8 cellular contexts compared by ENCODE assay signal in genomic region chr9:112174965-112175795, GRCh38. TPM values are rescaled to one million over a fixed set of nuclear protein-coding genes. Genes with fewer than 3 reads are reported as not detected.
A peak's percentile ranks its signal among the peaks of the same experiment; 100 is the strongest.
DNase-seq lines count a peak whose midpoint lies in the region; ATAC-seq and TF ChIP-seq lines count a peak whose summit lies in the region.

TSS of gene SUSD1 (minus strand) at chr9:112175297. CDS start at chr9:112175235, 62 bp downstream.

- intact Hi-C loops in lower leg skin (cut with DNase I; ENCODE audit: low total_unique reads) = no loop called here
- intact Hi-C loops in stomach (cut with DNase I; ENCODE audit: low total_unique reads) = no loop called here

- peak within 1 kb of the TSS; percentile 92 for H3K4me3 Mint-ChIP-seq in T-helper 2 cell treated with Interferon-gamma antibody and Interleukin-4, amounts not matched to agents 5 μg/mL and 100 μg/mL, for 36 hours

- TF ChIP-seq CTCF in coronary artery (IDR thresholded peaks at IDR 0.05) = no peak
- no peak for TF ChIP-seq CTCF in lower leg skin (IDR thresholded peaks at IDR 0.05)
- TF ChIP-seq CTCF in stomach (IDR thresholded peaks at IDR 0.05) = no peak

- H3K27ac Mint-ChIP-seq in T-helper 2 cell treated with Interferon-gamma antibody and Interleukin-4, amounts not matched to agents 5 μg/mL and 100 μg/mL, for 36 hours = peak within 1 kb of the TSS; percentile 97

- peak within 1 kb of the TSS; percentile 69 for H3K4me3 ChIP-seq in coronary artery
- H3K4me3 ChIP-seq in lower leg skin (ENCODE audit: low read depth, poor library complexity, severe bottlenecking) = peak within 1 kb of the TSS; percentile 42
- H3K4me3 ChIP-seq in stomach = peak within 1 kb of the TSS; percentile 67 to 78 (median 68)

- H3K36me3 Mint-ChIP-seq in T-helper 2 cell treated with Interferon-gamma antibody and Interleukin-4, amounts not matched to agents 5 μg/mL and 100 μg/mL, for 36 hours (ENCODE audit: low read depth) = peaks cover 35% of the 10 kb centered on the region

- 12 to 39% methylated on average over 15 to 49 of the region's 88 CpGs for WGBS in lower leg skin, 2 donors
- 3 to 10% (median 4%) methylated on average over 17 to 88 of the region's 88 CpGs for WGBS in stomach, 5 donors

- peak; percentile 44 for ATAC-seq in GM19463 (IDR thresholded peaks at IDR 0.05; ENCODE audit: unreplicated experiment)
- ATAC-seq in HG03520 (IDR thresholded peaks at IDR 0.05; ENCODE audit: unreplicated experiment) = peak; percentile 45

- peaks cover 68% of the 10 kb centered on the region for H3K4me1 Mint-ChIP-seq in T-helper 2 cell treated with Interferon-gamma antibody and Interleukin-4, amounts not matched to agents 5 μg/mL and 100 μg/mL, for 36 hours (ENCODE audit: low read depth)

- TF ChIP-seq EP300 in stomach (IDR thresholded peaks at IDR 0.05) = no peak

- no peaks in the 10 kb centered on the region for H3K9me3 ChIP-seq in stomach

- peak within 1 kb of the TSS; percentile 39 to 73 for H3K27ac ChIP-seq in coronary artery
- H3K27ac ChIP-seq in stomach = peak within 1 kb of the TSS; percentile 76 to 91 (median 88)

- H3K9me3 Mint-ChIP-seq in T-helper 2 cell treated with Interferon-gamma antibody and Interleukin-4, amounts not matched to agents 5 μg/mL and 100 μg/mL, for 36 hours = peaks cover 4% of the 10 kb centered on the region

- TF ChIP-seq POLR2A in lower leg skin (IDR thresholded peaks at IDR 0.05) (no peak), stomach (IDR thresholded peaks at IDR 0.05) (no peak)

- DNase-seq in ELR (ENCODE audit: low read depth) (peak; percentile 50), coronary artery (ENCODE audit: low spot score) (peak; percentile 78), lower leg skin (ENCODE audit: low spot score in 2 of 2) (peak in 1 of 2 donors; percentile 88), stomach (peak; percentile 38), middle frontal gyrus (ENCODE audit: extremely low spot score, low spot score) (no peak)
- DNase-seq in T-helper 2 cell treated with Interferon-gamma antibody and Interleukin-4, amounts not matched to agents 5 μg/mL and 100 μg/mL, for 36 hours (ENCODE audit: low spot score) = peak; percentile 15

- no peaks in the 10 kb centered on the region for H3K36me3 ChIP-seq in stomach

- H3K27me3 ChIP-seq in stomach = no peaks in the 10 kb centered on the region

- H3K4me1 ChIP-seq in stomach = peaks cover 25 to 57% (median 39%) of the 10 kb centered on the region in 4 donors

- peaks cover 2% of the 10 kb centered on the region for H3K27me3 Mint-ChIP-seq in T-helper 2 cell treated with Interferon-gamma antibody and Interleukin-4, amounts not matched to agents 5 μg/mL and 100 μg/mL, for 36 hours (ENCODE audit: low read depth)

RNA-seq across cellular contexts. Expression of gene SUSD1, which starts in this region (rescaled TPM):
- total RNA-seq in lower leg skin (1 to 10 TPM; 2.6 to 6.2 (median 3.4) TPM), stomach (10 to 100 TPM; 16.9 to 50.4 (median 29.9) TPM)
- polyA plus RNA-seq in stomach = 1 to 10 TPM; 1.6 to 6.3 (median 1.7) TPM
